ENCODE assay signal across 27 cellular contexts in the genomic region with DNA sequence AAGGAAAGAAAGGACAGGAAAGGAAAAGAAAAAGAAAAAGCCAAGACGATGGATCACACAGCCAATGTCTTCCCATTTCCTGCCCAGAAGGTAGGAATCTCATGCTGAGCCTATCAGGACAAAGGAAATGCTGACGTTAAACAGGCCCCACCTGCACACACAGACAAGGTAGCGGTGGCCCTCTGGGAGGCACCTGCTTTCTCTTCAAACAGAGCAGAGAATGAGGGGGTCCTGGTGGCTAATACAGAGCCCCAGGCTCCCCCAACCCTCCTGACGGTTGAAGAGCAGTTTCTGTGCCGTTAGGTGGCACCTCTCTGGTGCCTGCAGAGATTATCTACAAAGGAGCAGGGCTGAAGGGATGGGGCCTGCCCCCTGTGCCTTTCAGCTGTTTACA. TPM values are rescaled to one million over a fixed set of nuclear protein-coding genes. Genes with fewer than 3 reads are reported as not detected.
DNase-seq lines count a peak whose midpoint lies in the region; ATAC-seq, FAIRE-seq and TF ChIP-seq lines count a peak whose summit lies in the region.
"Had no signal": no experiment of that assay in that cellular context is flagged by ENCODE, and none has a peak within 500 bp of the region (broad histone marks: within the 10 kb centered on the region; RNA-seq: fewer than 3 reads in every experiment).

No MANE protein-coding gene starts in this region.

- no peak for FAIRE-seq in pancreas (lab: Jason Lieb, UNC)

- no peak for ATAC-seq in HCT116
- ATAC-seq in Panc1 = no peak
- no peak for ATAC-seq in pancreas
- ATAC-seq: right lobe of liver had no signal

- CTCF ChIA-PET in HCT116 (lab: Charles Lee) (interaction anchor here (1.2 to 2.6 kb wide), 4 partner anchors 10 to 241 kb away, joined by 3 to 10 read pairs (median 5); a partner anchor contains a TSS), Panc1 (lab: Charles Lee) (no interaction called here)

- H3K27ac ChIP-seq in HCT116 (ENCODE audit: low read depth, low read length) (no peak overlapping the region), Panc1 (ENCODE audit: low read length) (peak overlapping the region; percentile 90), mesenchymal stem cell (ENCODE audit: low read length, poor library complexity, severe bottlenecking) (no peak overlapping the region), pancreas (no peak overlapping the region), brain microvascular endothelial cell (no peak overlapping the region)
- H3K27ac ChIP-seq: dorsolateral prefrontal cortex, hepatocyte, ovary, right lobe of liver, thoracic aorta had no signal

- POLR2A ChIA-PET in HCT116 (lab: Charles Lee) = interaction anchor here (1.0 kb wide), 1 partner anchor 8 kb away, joined by 4 read pairs; no protein-coding TSS in a partner anchor
- POLR2A ChIA-PET in Panc1 (lab: Charles Lee) = interaction anchor here (0.6 kb wide), 1 partner anchor 59 kb away, joined by 3 read pairs; a partner anchor contains a TSS

- no peak overlapping the region for H3K27ac Mint-ChIP-seq in activated T-cell treated with anti-CD3 and anti-CD28 coated beads, Interleukin-2, amount 50 U/mL, for 24 hours
- H3K27ac Mint-ChIP-seq: activated CD4-positive, alpha-beta memory T cell treated with anti-CD3 and anti-CD28 coated beads, Interleukin-2, amount 10 ng/mL, durations not matched to agents 7 days and 5 days had no signal

- H3K9ac ChIP-seq in HCT116 (ENCODE audit: low read length) = no peak overlapping the region
- H3K9ac ChIP-seq in mesenchymal stem cell (ENCODE audit: low read length) = no peak overlapping the region

- no peak overlapping the region for H2BK5ac ChIP-seq in mesenchymal stem cell (ENCODE audit: low read depth, low read length, poor library complexity, severe bottlenecking)

- H3K4me3 Mint-ChIP-seq in activated T-cell treated with anti-CD3 and anti-CD28 coated beads, Interleukin-2, amount 50 U/mL, for 24 hours = no peak overlapping the region
- H3K4me3 Mint-ChIP-seq: activated CD4-positive, alpha-beta memory T cell treated with anti-CD3 and anti-CD28 coated beads, Interleukin-2, amount 10 ng/mL, durations not matched to agents 7 days and 5 days; CD4-positive, alpha-beta memory T cell had no signal

- no peak overlapping the region for H2BK120ac ChIP-seq in mesenchymal stem cell (ENCODE audit: low read depth, low read length)

- H3K36me3 ChIP-seq in HCT116 (ENCODE audit: control insufficient read depth in 1 of 2, insufficient read depth in 2 of 2, low read length in 2 of 2) (no peaks in the 10 kb centered on the region), Panc1 (ENCODE audit: control insufficient read depth, insufficient read depth, low read length) (no peaks in the 10 kb centered on the region), mesenchymal stem cell (ENCODE audit: control insufficient read depth in 1 of 2, insufficient read depth in 2 of 2, low read depth in 1 of 2, low read length in 2 of 2) (no peaks in the 10 kb centered on the region), pancreas (no peaks in the 10 kb centered on the region), brain microvascular endothelial cell (replicated peaks) (no peaks in the 10 kb centered on the region)
- H3K36me3 ChIP-seq: HAP-1, ovary, right lobe of liver, thoracic aorta had no signal

- no peak overlapping the region for H3K14ac ChIP-seq in mesenchymal stem cell (ENCODE audit: low read length in 2 of 2)

- no peak overlapping the region for H2BK12ac ChIP-seq in mesenchymal stem cell (ENCODE audit: low read length in 2 of 2)

- H3K4me1 ChIP-seq in HCT116 (ENCODE audit: control insufficient read depth in 1 of 2, insufficient read depth in 2 of 2, low read length in 2 of 2) = peaks cover 27 to 51% of the 10 kb centered on the region in 2 experiments
- H3K4me1 ChIP-seq in Panc1 (ENCODE audit: control insufficient read depth, insufficient read depth, low read length) = peaks cover 52% of the 10 kb centered on the region
- peaks cover 22% of the 10 kb centered on the region for H3K4me1 ChIP-seq in mesenchymal stem cell (ENCODE audit: control insufficient read depth, insufficient read depth, low read depth, low read length)
- H3K4me1 ChIP-seq in pancreas = peaks cover 0 to 13% (median 6%) of the 10 kb centered on the region in 3 donors

- H3K9me2 ChIP-seq in HCT116 (ENCODE audit: insufficient read depth) = no peaks in the 10 kb centered on the region

- H3K18ac ChIP-seq in mesenchymal stem cell (ENCODE audit: low read depth in 1 of 2, low read length in 2 of 2) = no peak overlapping the region

- BruUV-seq in HCT116 (replicated peaks; lab: Mats Ljungman, UMichigan) (no TSS peak), Panc1 (replicated peaks; lab: Mats Ljungman, UMichigan) (no TSS peak)

- 78% methylated on average over 5 of the region's 5 CpGs for WGBS in mesenchymal stem cell
- WGBS in pancreas, 2 donors = 82 to 84% methylated on average over 5 of the region's 5 CpGs

- TF ChIP-seq CTCF in HCT116 (IDR thresholded peaks at IDR 0.05 in 2 of 3, conservative IDR thresholded peaks at IDR 0.05 in 1 of 3; ENCODE audit: borderline replicate concordance in 1 of 3, insufficient read depth in 1 of 3, low read depth in 2 of 3, low read length in 2 of 3) (no peak), Panc1 (IDR thresholded peaks at IDR 0.05) (no peak), pancreas (IDR thresholded peaks at IDR 0.05) (no peak), brain microvascular endothelial cell (IDR thresholded peaks at IDR 0.05; ENCODE audit: low read depth, low read length, missing control alignments) (no peak)

- DNase-seq in COLO668 (lab: John Stamatoyannopoulos, UW; ENCODE audit: unreplicated experiment) (peak; percentile 2), HCT116 (ENCODE audit: low read depth, low spot score) (no peak), Panc1 (ENCODE audit: low read depth, low spot score) (no peak), mesenchymal stem cell (no peak), pancreas (no peak), brain microvascular endothelial cell (no peak)
- no peak for DNase-seq in activated T-cell treated with anti-CD3 and anti-CD28 coated beads, Interleukin-2, amount 50 U/mL, for 24 hours
- DNase-seq: activated CD4-positive, alpha-beta memory T cell treated with anti-CD3 and anti-CD28 coated beads, Interleukin-2, amount 10 ng/mL, durations not matched to agents 7 days and 5 days; activated CD4-positive, CD25-positive, alpha-beta regulatory T cell; activated naive CD4-positive, alpha-beta T cell treated with Interleukin-2 at 50 U/mL for 16 hours; activated T-cell treated with anti-CD3 and anti-CD28 coated beads for 4 hours; caudate nucleus; CD4-positive, alpha-beta memory T cell; DMS79 treated with DMSO at 0.1 percent for 48 hours; foreskin melanocyte; islet precursor cell; NCI-H1092; NK-92 treated with Interleukin-12 subunit alpha and Interleukin-12 subunit beta, amount 100 ng/mL, for 24 hours; ovary; RPMI8226; T-helper 9 cell had no signal

- H3K4ac ChIP-seq in mesenchymal stem cell (ENCODE audit: low read depth in 1 of 2, low read length in 2 of 2) = no peak overlapping the region

- no peaks in the 10 kb centered on the region for H3K9me3 ChIP-seq in HCT116 (ENCODE audit: control insufficient read depth in 1 of 2, insufficient read depth in 1 of 2, low read depth in 1 of 2, low read length in 2 of 2)
- no peaks in the 10 kb centered on the region for H3K9me3 ChIP-seq in Panc1 (ENCODE audit: control insufficient read depth, insufficient read depth, low read depth, low read length)
- no peaks in the 10 kb centered on the region for H3K9me3 ChIP-seq in mesenchymal stem cell (ENCODE audit: control insufficient read depth, low read length)
- no peaks in the 10 kb centered on the region for H3K9me3 ChIP-seq in pancreas
- H3K9me3 ChIP-seq: HAP-1, ovary, right lobe of liver, thoracic aorta had no signal

- H3K79me1 ChIP-seq in mesenchymal stem cell (replicated peaks; ENCODE audit: low read length, poor library complexity, severe bottlenecking) = no peaks in the 10 kb centered on the region

- in situ Hi-C loops in Panc1 (cut with HindIII; ENCODE audit: low pct_unique_long_range_greater_than_20kb, low sequenced_read_pairs) (no loop called here), brain microvascular endothelial cell (cut with HindIII; ENCODE audit: low pct_ligation_motif_present, low sequenced_read_pairs) (loop anchor here (25.0 kb wide), 1 partner anchor 164 kb away; a partner anchor contains a TSS)

- H4K8ac ChIP-seq in mesenchymal stem cell (ENCODE audit: low read length) = peak overlapping the region; percentile 30

- no peak for TF ChIP-seq POLR2A in HCT116 (IDR thresholded peaks at IDR 0.05; ENCODE audit: borderline replicate concordance, extremely low read depth, insufficient read depth, insufficient read length)

- no peaks in the 10 kb centered on the region for H3K27me3 ChIP-seq in HCT116 (ENCODE audit: insufficient read depth, low read length)
- no peaks in the 10 kb centered on the region for H3K27me3 ChIP-seq in Panc1 (ENCODE audit: control insufficient read depth, insufficient read depth, low read length)
- peaks cover 0 to 18% of the 10 kb centered on the region in 2 experiments for H3K27me3 ChIP-seq in mesenchymal stem cell (ENCODE audit: control insufficient read depth in 1 of 2, insufficient read depth in 1 of 2, low read length in 2 of 2)
- H3K27me3 ChIP-seq in pancreas = no peaks in the 10 kb centered on the region
- H3K27me3 ChIP-seq in brain microvascular endothelial cell (replicated peaks) = no peaks in the 10 kb centered on the region
- H3K27me3 ChIP-seq: hepatocyte, ovary, right lobe of liver had no signal

- H4K20me1 ChIP-seq in HCT116 (ENCODE audit: insufficient read depth) = no peaks in the 10 kb centered on the region

- no peak overlapping the region for H2BK15ac ChIP-seq in mesenchymal stem cell (ENCODE audit: low read depth, poor library complexity, severe bottlenecking)

- no peaks in the 10 kb centered on the region for H3K79me2 ChIP-seq in HCT116 (ENCODE audit: insufficient read depth, low read length)
- H3K79me2 ChIP-seq: hepatocyte had no signal

- intact Hi-C loops in HCT116 (cut with micrococcal nuclease) (no loop called here), Panc1 (cut with micrococcal nuclease; ENCODE audit: unreplicated experiment) (no loop called here), pancreas (cut with DNase I) (no loop called here)

- no peak overlapping the region for H3K23ac ChIP-seq in mesenchymal stem cell (ENCODE audit: low read length in 2 of 2)

- no peaks in the 10 kb centered on the region for H3K36me3 Mint-ChIP-seq in activated T-cell treated with anti-CD3 and anti-CD28 coated beads, Interleukin-2, amount 50 U/mL, for 24 hours (ENCODE audit: low read depth)
- H3K36me3 Mint-ChIP-seq: CD4-positive, alpha-beta memory T cell had no signal

- H3K9me3 Mint-ChIP-seq in activated T-cell treated with anti-CD3 and anti-CD28 coated beads, Interleukin-2, amount 50 U/mL, for 24 hours = no peaks in the 10 kb centered on the region
- H3K9me3 Mint-ChIP-seq: activated CD4-positive, alpha-beta memory T cell treated with anti-CD3 and anti-CD28 coated beads, Interleukin-2, amount 10 ng/mL, durations not matched to agents 7 days and 5 days; CD4-positive, alpha-beta memory T cell had no signal

- H3K4me1 Mint-ChIP-seq in activated T-cell treated with anti-CD3 and anti-CD28 coated beads, Interleukin-2, amount 50 U/mL, for 24 hours (ENCODE audit: low read depth) = peaks cover 15% of the 10 kb centered on the region

- peaks cover 8% of the 10 kb centered on the region for H3K27me3 Mint-ChIP-seq in activated T-cell treated with anti-CD3 and anti-CD28 coated beads, Interleukin-2, amount 50 U/mL, for 24 hours

- H2AFZ ChIP-seq in HCT116 (ENCODE audit: low read depth, low read length, poor library complexity, severe bottlenecking) (no peak overlapping the region), mesenchymal stem cell (ENCODE audit: low read depth, low read length) (no peak overlapping the region)
- H2AFZ ChIP-seq: hepatocyte had no signal

- H2AK5ac ChIP-seq in mesenchymal stem cell (ENCODE audit: low read length, severe bottlenecking) = peak overlapping the region; percentile 78

- no peak for TF ChIP-seq RAD21 in HCT116 (IDR thresholded peaks at IDR 0.05; ENCODE audit: low read depth)

- H3K4me3 ChIP-seq in HCT116 (replicated peaks in 1 of 2; ENCODE audit: low read depth in 1 of 2, low read length in 2 of 2) (no peak overlapping the region), Panc1 (ENCODE audit: low read depth in 2 of 2, low read length in 2 of 2) (no peak overlapping the region), mesenchymal stem cell (ENCODE audit: insufficient read depth in 1 of 2, low read depth in 1 of 2, low read length in 2 of 2) (no peak overlapping the region), pancreas (no peak overlapping the region), brain microvascular endothelial cell (ENCODE audit: low read depth, low read length) (no peak overlapping the region)
- H3K4me3 ChIP-seq: dorsolateral prefrontal cortex, HAP-1, hepatocyte, lung, ovary, right lobe of liver, thoracic aorta had no signal

- H4K91ac ChIP-seq in mesenchymal stem cell (ENCODE audit: low read length) = no peak overlapping the region

- RAD21 ChIA-PET in HCT116 (lab: Charles Lee; ENCODE audit: low non-redundant PET in 1 of 2, low total read pairs in 2 of 2, uncharacterized antibody in 2 of 2, unreplicated experiment in 2 of 2) = no interaction called here

- no peak overlapping the region for H3K4me2 ChIP-seq in HCT116 (ENCODE audit: low read length)
- H3K4me2 ChIP-seq in mesenchymal stem cell (ENCODE audit: low read length, poor library complexity, severe bottlenecking) = no peak overlapping the region
- H3K4me2 ChIP-seq: hepatocyte had no signal

RNA-seq across cellular contexts. Expression of a gene that starts 56.5 kb away (rescaled TPM):
- total RNA-seq in HCT116 (2021; ENCODE audit: unreplicated experiment) = 46.7 TPM
- polyA plus RNA-seq in HCT116 (2012) = 32.4 and 34.4 TPM in 2 replicates
- total RNA-seq in Panc1 (2021; ENCODE audit: unreplicated experiment) = 39.2 TPM
- 41.1 TPM for polyA plus RNA-seq in Panc1 (2012; ENCODE audit: insufficient read length)
- polyA plus RNA-seq in mesenchymal stem cell (2013, experiment 1 of 2) = 0.75 TPM
- polyA plus RNA-seq in mesenchymal stem cell (2013, experiment 2 of 2) = 0.51 TPM
- total RNA-seq in pancreas = 10 to 100 TPM in 1 of 6 donors, 1 to 10 TPM in 5; 3.1 to 17.3 (median 6.1) TPM
- 10 to 100 TPM; 16.9 to 22.4 TPM for polyA plus RNA-seq in pancreas

RNA-seq across cellular contexts. Expression of a gene that starts 59.3 kb away (rescaled TPM):
- total RNA-seq in HCT116 (2021; ENCODE audit: unreplicated experiment) (16.4 TPM), Panc1 (2021; ENCODE audit: unreplicated experiment) (80.8 TPM), pancreas (10 to 100 TPM in 1 of 6 donors, 1 to 10 TPM in 5; 6.1 to 16.4 (median 7.3) TPM)
- 5.8 and 6.6 TPM in 2 replicates for polyA plus RNA-seq in HCT116 (2012)
- polyA plus RNA-seq in Panc1 (2012; ENCODE audit: insufficient read length) = 60.3 TPM
- 1.1 TPM for polyA plus RNA-seq in mesenchymal stem cell (2013, experiment 1 of 2)
- 1.4 TPM for polyA plus RNA-seq in mesenchymal stem cell (2013, experiment 2 of 2)
- polyA plus RNA-seq in pancreas = 10 to 100 TPM; 13.2 to 16.2 TPM
